24 cellular contexts compared by ENCODE assay signal in the genomic region with DNA sequence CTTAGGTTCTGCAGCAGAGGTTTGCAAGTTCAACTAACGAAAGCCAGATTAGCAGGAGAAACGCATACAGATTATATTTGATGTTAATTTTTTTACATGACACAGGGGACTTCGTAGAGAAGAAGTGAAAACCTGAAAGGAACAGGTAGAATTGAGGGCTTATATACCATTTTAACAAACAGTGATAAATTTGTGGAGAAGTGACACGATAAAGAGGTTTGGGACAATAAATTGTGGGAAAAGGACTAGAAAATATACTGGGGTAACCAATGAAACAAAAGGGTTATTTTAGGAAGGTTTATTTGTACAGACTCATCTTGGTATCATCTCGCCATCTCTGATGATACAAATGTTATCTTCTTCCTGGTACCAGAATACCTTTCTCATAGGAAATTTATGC.
"Had no signal": no experiment of that assay in that cellular context is flagged by ENCODE, and none has a peak within 500 bp of the region (broad histone marks: within the 10 kb centered on the region; RNA-seq: fewer than 3 reads in every experiment).

No MANE protein-coding gene starts in this region.

- H3K36me3 ChIP-seq: esophagus squamous epithelium, gastrocnemius medialis, heart right ventricle, left ventricle myocardium inferior, lower lobe of right lung had no signal

- ATAC-seq: gastrocnemius medialis; heart right ventricle; left colon; left lobe of liver; lower lobe of right lung; naive thymus-derived CD4-positive, alpha-beta T cell had no signal

- H3K27me3 ChIP-seq: gastrocnemius medialis had no signal

- H3K9me3 ChIP-seq: esophagus squamous epithelium, gastrocnemius medialis, lower lobe of right lung had no signal

- H3K27ac ChIP-seq: coronary artery, dorsolateral prefrontal cortex, esophagus squamous epithelium, gastrocnemius medialis, heart right ventricle, left ventricle myocardium inferior, lower lobe of right lung had no signal

- H3K4me3 ChIP-seq: coronary artery, dorsolateral prefrontal cortex, esophagus squamous epithelium, gastrocnemius medialis, heart right ventricle, left ventricle myocardium inferior, lower lobe of right lung had no signal

- DNase-seq: dermis blood vessel endothelial cell; dorsolateral prefrontal cortex; effector CD4-positive, alpha-beta T cell; effector memory CD4-positive, alpha-beta T cell; erythroblast; esophagus squamous epithelium; foreskin fibroblast; gastrocnemius medialis; glutamatergic neuron; head of caudate nucleus; heart right ventricle; hippocampal formation; immature natural killer cell; islet precursor cell; kidney; kidney glomerular epithelial cell; left colon; left ventricle myocardium inferior; lower lobe of right lung; mesendoderm; midbrain; naive thymus-derived CD4-positive, alpha-beta T cell had no signal

- H3K4me1 ChIP-seq: gastrocnemius medialis, heart right ventricle, left ventricle myocardium inferior, lower lobe of right lung had no signal
